Comparison of ENCODE assay signal across 1 cellular context in the genomic region with DNA sequence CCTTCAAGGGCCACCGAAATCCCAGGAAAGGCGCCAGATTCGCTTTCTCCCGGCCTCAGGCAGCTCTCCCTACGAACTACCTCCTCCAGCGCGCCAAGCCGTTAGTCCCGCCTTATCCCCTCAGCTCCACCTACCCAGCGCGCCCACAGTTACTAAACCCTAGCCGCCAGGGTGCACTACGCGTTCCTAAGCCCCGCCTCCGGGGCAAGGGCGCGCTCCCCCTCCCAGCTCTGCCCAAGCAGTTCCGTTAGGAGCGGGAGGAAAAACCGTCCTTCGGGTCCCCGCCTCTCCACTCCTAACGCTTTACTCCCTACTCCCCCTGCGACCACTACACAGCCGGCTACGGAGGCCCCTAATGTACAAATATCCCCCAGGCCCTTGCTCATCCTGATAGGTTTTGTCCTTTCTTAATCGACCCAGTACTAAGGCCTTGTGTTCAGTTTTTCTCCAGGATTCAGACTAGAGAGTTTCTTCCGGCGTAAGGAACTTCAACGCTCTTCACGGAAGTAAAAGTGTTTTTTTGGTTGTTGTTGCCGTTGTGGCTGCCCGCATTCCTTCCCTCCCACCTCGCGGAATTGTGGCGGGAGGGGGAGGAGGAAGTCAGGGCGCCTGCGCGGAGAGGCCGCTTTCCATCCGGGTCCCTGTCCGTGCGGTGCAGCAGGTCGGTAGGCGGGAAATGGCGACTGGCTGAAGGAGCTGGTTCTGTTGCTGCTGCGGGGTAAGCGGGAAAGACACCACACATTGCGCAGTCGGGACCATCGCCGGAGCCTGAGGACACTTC.
A peak's percentile ranks its signal among the peaks of the same experiment; 100 is the strongest.
TF ChIP-seq lines count a peak whose summit lies in the region.

Gene CTDSPL2, plus strand, starts transcription at position 655 of the 781 bp plus-strand sequence. CDS start 31,386 bp downstream, outside the sequence.

TF ChIP-seq in H1, 55 proteins besides CTCF, POLR2A, EP300 and RAD21:
- TF ChIP-seq NRF1 (IDR thresholded peaks at IDR 0.05; ENCODE audit: low read depth, low read length) (peak; percentile 63), JUND (IDR thresholded peaks at IDR 0.05; ENCODE audit: low read length) (peak; percentile 40; the same call in 1 of the 2 replicates), TAF7 (optimal IDR thresholded peaks at IDR 0.05; ENCODE audit: borderline replicate concordance, low read depth, low read length) (peak; percentile 40), TBP (IDR thresholded peaks at IDR 0.05; ENCODE audit: low read depth, low read length) (peak; percentile 86), CREB1 (IDR thresholded peaks at IDR 0.05) (peak; percentile 56; the same call in 1 of the 2 replicates), ZNF274 (IDR thresholded peaks at IDR 0.05; ENCODE audit: borderline replicate concordance, extremely low read depth, low read length) (no peak), CEBPB (IDR thresholded peaks at IDR 0.05; ENCODE audit: low read depth, low read length) (0 out of 2 replicates have a peak, but pooled peaks have one; percentile 21), CHD7 (IDR thresholded peaks at IDR 0.05; ENCODE audit: insufficient replicate concordance, low read length) (no peak), TAF1 (IDR thresholded peaks at IDR 0.05; ENCODE audit: low read depth, low read length) (peak; percentile 94), E2F6 (IDR thresholded peaks at IDR 0.05) (peak; percentile 56), HDAC6 (IDR thresholded peaks at IDR 0.05; ENCODE audit: low read depth, low read length) (no peak), CTBP2 (IDR thresholded peaks at IDR 0.05; ENCODE audit: borderline replicate concordance, insufficient read depth, insufficient read length, low read length) (no peak), YY1 (IDR thresholded peaks at IDR 0.05; ENCODE audit: low read depth, low read length) (peak; percentile 91), RBBP5 (IDR thresholded peaks at IDR 0.05; ENCODE audit: borderline replicate concordance, low read depth, low read length) (peak; percentile 56; the same call in 1 of the 2 replicates), SRF (IDR thresholded peaks at IDR 0.05; ENCODE audit: low read depth, low read length) (no peak), KDM1A (IDR thresholded peaks at IDR 0.05; ENCODE audit: borderline replicate concordance, low read length) (peak; percentile 77; the same call in 1 of the 2 replicates), CBX5 (IDR thresholded peaks at IDR 0.05; ENCODE audit: low read depth, low read length) (no peak), ASH2L (IDR thresholded peaks at IDR 0.05; ENCODE audit: low read length) (peak; percentile 88), TEAD4 (IDR thresholded peaks at IDR 0.05; ENCODE audit: low read depth, low read length) (peak; percentile 86), MAFK (IDR thresholded peaks at IDR 0.05; ENCODE audit: low read depth, low read length) (no peak), SUZ12 (IDR thresholded peaks at IDR 0.05; ENCODE audit: low read length) (no peak), CHD2 (IDR thresholded peaks at IDR 0.05; ENCODE audit: low read length) (peak; percentile 18; the same call in 1 of the 2 replicates), SIN3A (conservative IDR thresholded peaks at IDR 0.05 in 1 of 2, IDR thresholded peaks at IDR 0.05 in 1 of 2; ENCODE audit: low read depth in 1 of 2, low read length in 2 of 2) (0 out of 4 replicates have a peak, but pooled peaks of 1 of the 2 experiments have one; percentile 32), SP1 (IDR thresholded peaks at IDR 0.05; ENCODE audit: low read depth, low read length) (peak; percentile 30; the same call in 1 of the 2 replicates), POLR2AphosphoS5 (IDR thresholded peaks at IDR 0.05; ENCODE audit: low read depth, low read length) (peak; percentile 97), FOSL1 (IDR thresholded peaks at IDR 0.05; ENCODE audit: insufficient read depth, low read depth, low read length) (no peak), PHF8 (conservative IDR thresholded peaks at IDR 0.05; ENCODE audit: low read depth, low read length) (peak; percentile 93)
- TF ChIP-seq, protein P1, sequence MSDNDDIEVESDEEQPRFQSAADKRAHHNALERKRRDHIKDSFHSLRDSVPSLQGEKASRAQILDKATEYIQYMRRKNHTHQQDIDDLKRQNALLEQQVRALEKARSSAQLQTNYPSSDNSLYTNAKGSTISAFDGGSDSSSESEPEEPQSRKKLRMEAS (IDR thresholded peaks at IDR 0.05) = peak; percentile 65
